Comparison of ENCODE assay signal across 8 cellular contexts in genomic region chr20:3888622-3889488, GRCh38. TPM values are rescaled to one million over a fixed set of nuclear protein-coding genes. Genes with fewer than 3 reads are reported as not detected.
DNase-seq lines count a peak whose midpoint lies in the region; ATAC-seq, FAIRE-seq and TF ChIP-seq lines count a peak whose summit lies in the region.

PANK2 (plus strand) TSS chr20:3889387.

- peak within 1 kb of the TSS; percentile 87 for H3K4me3 ChIP-seq in AG09309 (ENCODE audit: control insufficient read depth, low read depth, low read length)
- H3K4me3 ChIP-seq in WI38 (ENCODE audit: low read depth, low read length), result peak within 1 kb of the TSS; percentile 94
- peak within 1 kb of the TSS; percentile 79 for H3K4me3 ChIP-seq in bronchial epithelial cell (ENCODE audit: low read depth, low read length)
- H3K4me3 ChIP-seq in iPS-20b (ENCODE audit: low read length), result peak within 1 kb of the TSS; percentile 99
- H3K4me3 ChIP-seq in small intestine (ENCODE audit: low read depth in 1 of 2, low read length in 2 of 2), result peak within 1 kb of the TSS; percentile 82 to 99

- ATAC-seq in GM18909 (IDR thresholded peaks at IDR 0.05; ENCODE audit: poor library complexity, unreplicated experiment) (peak; percentile 94), HG03175 (IDR thresholded peaks at IDR 0.05; ENCODE audit: unreplicated experiment) (peak; percentile 95)

- peaks cover 20% of the 10 kb centered on the region for H3K4me1 ChIP-seq in iPS-20b (ENCODE audit: insufficient read depth, low read length)
- H3K4me1 ChIP-seq in small intestine (ENCODE audit: control insufficient read depth in 2 of 2, insufficient read depth in 1 of 2, low read depth in 1 of 2, low read length in 1 of 2), result peaks cover 7 to 17% of the 10 kb centered on the region in 2 donors

- no peaks in the 10 kb centered on the region for H3K9me3 ChIP-seq in iPS-20b (ENCODE audit: insufficient read depth, low read depth, low read length)
- no peaks in the 10 kb centered on the region for H3K9me3 ChIP-seq in small intestine (ENCODE audit: control insufficient read depth, low read depth)

- H3K27ac ChIP-seq in iPS-20b (ENCODE audit: low read length) (peak within 1 kb of the TSS; percentile 85), small intestine (ENCODE audit: low read depth in 1 of 2, low read length in 1 of 2) (peak within 1 kb of the TSS; percentile 82 to 92)

- no peaks in the 10 kb centered on the region for H3K27me3 ChIP-seq in bronchial epithelial cell (ENCODE audit: control insufficient read depth, insufficient read depth, low read length)
- no peaks in the 10 kb centered on the region for H3K27me3 ChIP-seq in iPS-20b (ENCODE audit: insufficient read depth, low read length)
- no peaks in the 10 kb centered on the region for H3K27me3 ChIP-seq in small intestine (ENCODE audit: control insufficient read depth in 2 of 2, insufficient read depth in 2 of 2, low read length in 2 of 2)

- no peak for FAIRE-seq in bronchial epithelial cell (lab: Jason Lieb, UNC)
- no peak for FAIRE-seq in small intestine (lab: Jason Lieb, UNC)

- DNase-seq in AG09309 (ENCODE audit: low read depth), result peak; percentile 93
- DNase-seq in NCI-H2227 treated with DMSO at 0.1 percent for 48 hours (lab: John Stamatoyannopoulos, UW), result peak; percentile 96
- peak; percentile 94 for DNase-seq in bronchial epithelial cell (ENCODE audit: low read depth)
- DNase-seq in small intestine, result peak; percentile 99

- H3K36me3 ChIP-seq in bronchial epithelial cell (ENCODE audit: control insufficient read depth, insufficient read depth, low read length) (peaks cover 1% of the 10 kb centered on the region), iPS-20b (ENCODE audit: insufficient read depth, low read depth, low read length) (peaks cover 25% of the 10 kb centered on the region), small intestine (ENCODE audit: control insufficient read depth in 2 of 2, insufficient read depth in 2 of 2, low read length in 2 of 2) (peaks cover 0 to 2% of the 10 kb centered on the region in 2 donors)

- peak within 1 kb of the TSS; percentile 98 for H3K9ac ChIP-seq in iPS-20b (ENCODE audit: low read depth, low read length)

- WGBS in small intestine, 3 donors, result 0 to 1% (median 1%) methylated on average over 47 to 72 of the region's 72 CpGs

- TF ChIP-seq CTCF in AG09309 (IDR thresholded peaks at IDR 0.05; ENCODE audit: control insufficient read depth, insufficient read depth, low read depth, low read length, missing control alignments), result peak; percentile 49
- peak; percentile 53 for TF ChIP-seq CTCF in WI38 (IDR thresholded peaks at IDR 0.05; ENCODE audit: low read depth, low read length)
- TF ChIP-seq CTCF in bronchial epithelial cell (IDR thresholded peaks at IDR 0.05; ENCODE audit: insufficient read depth, low read length, severe bottlenecking), result peak; percentile 17

RNA-seq across cellular contexts. Expression of gene PANK2, which starts in this region (rescaled TPM):
- total RNA-seq in bronchial epithelial cell, result 29.7 and 40.3 TPM in 2 replicates
- polyA plus RNA-seq in small intestine, result 10 to 100 TPM; 18.9 to 35.1 (median 24.2) TPM

Comparison
In these comparisons a context has a peak if more than half of its experiments do, and no peak if none do; other contexts are left out.
1. Peak in every context shown above with its lines: DNase-seq, ATAC-seq, H3K4me3 ChIP-seq and H3K27ac ChIP-seq.